18 cellular contexts compared by ENCODE assay signal in the genomic region with DNA sequence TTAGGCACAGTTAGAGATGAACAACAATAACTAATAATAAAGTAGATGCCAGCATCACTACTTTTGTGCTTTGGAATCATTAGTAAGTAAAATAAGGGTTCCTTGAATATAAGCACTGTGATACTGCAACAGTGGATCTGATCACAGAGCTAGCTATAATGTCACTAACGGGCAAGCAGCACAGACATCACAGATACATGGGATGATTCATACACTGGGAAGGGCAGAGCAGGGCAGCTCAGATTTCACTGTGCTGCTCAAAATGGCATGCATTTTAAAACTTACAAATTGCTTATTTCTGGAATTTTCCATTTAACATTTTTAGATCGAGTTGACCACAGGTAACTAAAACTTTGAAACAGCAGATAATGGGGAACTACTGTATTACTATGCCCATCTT.
A peak's percentile ranks its signal among the peaks of the same experiment; 100 is the strongest.
DNase-seq lines count a peak whose midpoint lies in the region; ATAC-seq and TF ChIP-seq lines count a peak whose summit lies in the region.
"Had no signal": no experiment of that assay in that cellular context is flagged by ENCODE, and none has a peak within 500 bp of the region (broad histone marks: within the 10 kb centered on the region; RNA-seq: fewer than 3 reads in every experiment).

No MANE protein-coding gene starts in this region.

- H3K4me3 ChIP-seq in brain microvascular endothelial cell (ENCODE audit: low read depth, low read length) (no peak overlapping the region), epithelial cell of esophagus (ENCODE audit: low read length) (no peak overlapping the region), right cardiac atrium (ENCODE audit: low read length) (no peak overlapping the region)
- H3K4me3 ChIP-seq: BLaER1 had no signal

- in situ Hi-C loops in brain microvascular endothelial cell (cut with HindIII; ENCODE audit: low pct_ligation_motif_present, low sequenced_read_pairs): no loop called here

- no peak overlapping the region for H3K27ac ChIP-seq in brain microvascular endothelial cell
- H3K27ac ChIP-seq in right cardiac atrium (ENCODE audit: low read length): no peak overlapping the region
- H3K27ac ChIP-seq: BLaER1, KMS-11 had no signal

- TF ChIP-seq CTCF in brain microvascular endothelial cell (IDR thresholded peaks at IDR 0.05; ENCODE audit: low read depth, low read length, missing control alignments): no peak
- TF ChIP-seq CTCF in epithelial cell of esophagus (IDR thresholded peaks at IDR 0.05; ENCODE audit: insufficient read depth, low read depth, low read length, missing control alignments): no peak

- H3K36me3 ChIP-seq in brain microvascular endothelial cell (replicated peaks): no peaks in the 10 kb centered on the region
- H3K36me3 ChIP-seq: BLaER1 had no signal

- H3K9me3 ChIP-seq in right cardiac atrium (ENCODE audit: control insufficient read depth, low read length): no peaks in the 10 kb centered on the region

- intact Hi-C loops in right cardiac atrium (cut with DNase I): no loop called here

- no peak for ATAC-seq in right cardiac atrium
- no peak for ATAC-seq in HG03432 (IDR thresholded peaks at IDR 0.05; ENCODE audit: unreplicated experiment)
- ATAC-seq in GM21529 (IDR thresholded peaks at IDR 0.05; ENCODE audit: unreplicated experiment): no peak
- ATAC-seq: HCT116 had no signal

- DNase-seq in EH (ENCODE audit: low read depth): peak; percentile 14
- peak; percentile 15 for DNase-seq in M059J (ENCODE audit: low read depth)
- DNase-seq in brain microvascular endothelial cell: peak; percentile 2
- DNase-seq in epithelial cell of esophagus (ENCODE audit: low read depth): peak; percentile 17
- no peak for DNase-seq in right cardiac atrium
- no peak for DNase-seq in MV-4-11 (lab: John Stamatoyannopoulos, UW)
- DNase-seq: 8988T; CD4-positive, alpha-beta memory T cell; DMS153; DMS79; GF-D8; H7; HFFc6 had no signal

- H3K27me3 ChIP-seq in brain microvascular endothelial cell (replicated peaks) (no peaks in the 10 kb centered on the region), right cardiac atrium (ENCODE audit: control insufficient read depth, insufficient read depth) (no peaks in the 10 kb centered on the region)
- H3K27me3 ChIP-seq: BLaER1 had no signal

- H3K4me1 ChIP-seq in right cardiac atrium (ENCODE audit: control insufficient read depth, insufficient read depth, low read length): no peaks in the 10 kb centered on the region
- H3K4me1 ChIP-seq: BLaER1 had no signal

- 87% methylated on average over 2 of the region's 2 CpGs for WGBS in right cardiac atrium

Comparison
In these comparisons a context has a peak if more than half of its experiments do, and no peak if none do; other contexts are left out.
1. DNase-seq: peak in EH (single experiment), M059J (single experiment), brain microvascular endothelial cell (single experiment) and epithelial cell of esophagus (single experiment); none in right cardiac atrium (0 of 3) and MV-4-11 (single experiment).